Comparison of ENCODE assay signal across 8 cellular contexts in genomic region chr7:108002726-108003590, GRCh38. TPM values are rescaled to one million over a fixed set of nuclear protein-coding genes. Genes with fewer than 3 reads are reported as not detected.
DNase-seq lines count a peak whose midpoint lies in the region; ATAC-seq lines count a peak whose summit lies in the region.

Gene LAMB1 (minus strand): TSS chr7:108003161. CDS start chr7:108002885, 276 bp downstream.

- peak within 1 kb of the TSS; percentile 89 for H3K4me3 ChIP-seq in NT2/D1 (ENCODE audit: insufficient read length, low read depth)
- peak within 1 kb of the TSS; percentile 75 to 78 (median 77) for H3K4me3 ChIP-seq in skeletal muscle tissue (ENCODE audit: low read length in 3 of 3)

- peaks cover 7% of the 10 kb centered on the region for H3K4me1 Mint-ChIP-seq in central memory CD8-positive, alpha-beta T cell
- peaks cover 0 to 9% of the 10 kb centered on the region in 2 donors for H3K4me1 Mint-ChIP-seq in immature natural killer cell

- H3K27ac Mint-ChIP-seq in central memory CD8-positive, alpha-beta T cell (ENCODE audit: low read depth), result no peak within 1 kb of the TSS
- H3K27ac Mint-ChIP-seq in immature natural killer cell, result no peak within 1 kb of the TSS

- H3K27me3 ChIP-seq in NT2/D1 (ENCODE audit: insufficient read depth, insufficient read length) (peaks cover 28% of the 10 kb centered on the region), skeletal muscle tissue (ENCODE audit: control insufficient read depth in 3 of 3, insufficient read depth in 3 of 3, low read length in 3 of 3) (peaks cover 21 to 27% (median 25%) of the 10 kb centered on the region in 3 donors)

- peak within 1 kb of the TSS; percentile 66 for H3K27ac ChIP-seq in skeletal muscle tissue (ENCODE audit: low read depth, low read length)

- H3K9me3 ChIP-seq in NT2/D1 (ENCODE audit: insufficient read depth, low read length) (no peaks in the 10 kb centered on the region), skeletal muscle tissue (ENCODE audit: control insufficient read depth in 3 of 3, low read length in 3 of 3) (no peaks in the 10 kb centered on the region)

- peaks cover 42% of the 10 kb centered on the region for H3K36me3 ChIP-seq in NT2/D1 (ENCODE audit: insufficient read depth, insufficient read length, low read length)
- no peaks in the 10 kb centered on the region for H3K36me3 ChIP-seq in skeletal muscle tissue (ENCODE audit: control insufficient read depth in 3 of 3, insufficient read depth in 3 of 3, low read length in 3 of 3)

- peaks cover 66% of the 10 kb centered on the region for H3K27me3 Mint-ChIP-seq in central memory CD8-positive, alpha-beta T cell
- peaks cover 8 to 20% (median 14%) of the 10 kb centered on the region in 3 donors for H3K27me3 Mint-ChIP-seq in immature natural killer cell (ENCODE audit: low read depth in 3 of 3)

- DNase-seq in stimulated activated CD4-positive, alpha-beta T cell treated with anti-CD3 and anti-CD28 coated beads, Interleukin-4, amount 100 ng/mL, for 1 hour, result peak; percentile 7
- no peak for DNase-seq in stimulated activated CD4-positive, alpha-beta T cell treated with anti-CD3 and anti-CD28 coated beads, Interleukin-1b, Interleukin-23, amount 100 ng/mL, for 48 hours
- peak; percentile 49 for DNase-seq in NT2/D1 (ENCODE audit: low read depth, low spot score)
- DNase-seq in central memory CD8-positive, alpha-beta T cell (ENCODE audit: low spot score in 2 of 2), result no peak
- DNase-seq in immature natural killer cell, result no peak
- DNase-seq in middle frontal gyrus (ENCODE audit: extremely low spot score, low spot score), result no peak
- DNase-seq in NCI-H774 (lab: John Stamatoyannopoulos, UW), result no peak

- H3K4me3 Mint-ChIP-seq in central memory CD8-positive, alpha-beta T cell, result peak within 1 kb of the TSS; percentile 62
- H3K4me3 Mint-ChIP-seq in immature natural killer cell, result peak within 1 kb of the TSS; percentile 15 to 63 (median 56)

- H3K9me3 Mint-ChIP-seq in central memory CD8-positive, alpha-beta T cell, result no peaks in the 10 kb centered on the region
- peaks cover 0 to 4% (median 1%) of the 10 kb centered on the region in 6 donors for H3K9me3 Mint-ChIP-seq in immature natural killer cell

- H3K4me1 ChIP-seq in NT2/D1 (ENCODE audit: insufficient read depth, insufficient read length), result peaks cover 1% of the 10 kb centered on the region
- peaks cover 19 to 28% (median 23%) of the 10 kb centered on the region in 3 donors for H3K4me1 ChIP-seq in skeletal muscle tissue (ENCODE audit: control insufficient read depth in 3 of 3, insufficient read depth in 3 of 3, low read length in 3 of 3)

- no peak for ATAC-seq in central memory CD8-positive, alpha-beta T cell (replicated peaks; ENCODE audit: extremely low read depth, poor library complexity, severe bottlenecking)

- H3K9ac ChIP-seq in NT2/D1 (ENCODE audit: insufficient read length, low read depth), result peak within 1 kb of the TSS; percentile 94
- H3K9ac ChIP-seq in skeletal muscle tissue (ENCODE audit: low read depth in 1 of 3, low read length in 3 of 3), result peak within 1 kb of the TSS; percentile 61 to 73 (median 65)

- H3K36me3 Mint-ChIP-seq in central memory CD8-positive, alpha-beta T cell (ENCODE audit: insufficient read depth), result peaks cover 1% of the 10 kb centered on the region
- H3K36me3 Mint-ChIP-seq in immature natural killer cell, result no peaks in the 10 kb centered on the region

RNA-seq across cellular contexts. Expression of gene LAMB1, which starts in this region (rescaled TPM):
- under 1 TPM in 1 of 3 donors, not detected in 2; 0.77 TPM for polyA plus RNA-seq in immature natural killer cell
- total RNA-seq in skeletal muscle tissue, result 195 TPM

Comparison
In these comparisons a context has a peak if more than half of its experiments do, and no peak if none do; other contexts are left out.
1. DNase-seq: peak in stimulated activated CD4-positive, alpha-beta T cell treated with anti-CD3 and anti-CD28 coated beads, Interleukin-4, amount 100 ng/mL, for 1 hour (single experiment) and NT2/D1 (single experiment); none in stimulated activated CD4-positive, alpha-beta T cell treated with anti-CD3 and anti-CD28 coated beads, Interleukin-1b, Interleukin-23, amount 100 ng/mL, for 48 hours (single experiment), central memory CD8-positive, alpha-beta T cell (0 of 2), immature natural killer cell (0 of 3), middle frontal gyrus (single experiment) and NCI-H774 (single experiment).